Comparison of ENCODE assay signal across 1 cellular context in genomic region chr7:80183900-80184685, GRCh38.
TF ChIP-seq lines count a peak whose summit lies in the region.

No MANE protein-coding gene starts in this region.

TF ChIP-seq in HCT116, 20 proteins besides CTCF, POLR2A, EP300 and RAD21 (continued from another document):
- TF ChIP-seq ZBTB33 (IDR thresholded peaks at IDR 0.05; ENCODE audit: extremely low read depth, insufficient replicate concordance, low read length): no peak
- no peak for TF ChIP-seq ZFX (IDR thresholded peaks at IDR 0.05)
- TF ChIP-seq EZH2 (IDR thresholded peaks at IDR 0.05): no peak
- no peak for TF ChIP-seq REST (IDR thresholded peaks at IDR 0.05; ENCODE audit: low read depth)
- no peak for TF ChIP-seq JUND (IDR thresholded peaks at IDR 0.05)
- TF ChIP-seq ELF1 (IDR thresholded peaks at IDR 0.05; ENCODE audit: borderline replicate concordance, low read depth): no peak
- TF ChIP-seq CEBPB (IDR thresholded peaks at IDR 0.05; ENCODE audit: low read depth): no peak
- TF ChIP-seq TCF7L2 (IDR thresholded peaks at IDR 0.05; ENCODE audit: borderline replicate concordance, extremely low read depth, insufficient read depth, insufficient read length): no peak
- no peak for TF ChIP-seq POLR2AphosphoS5 (IDR thresholded peaks at IDR 0.05; ENCODE audit: low read depth, low read length)
- no peak for TF ChIP-seq ZNF274 (IDR thresholded peaks at IDR 0.05; ENCODE audit: low read depth, low read length)
- no peak for TF ChIP-seq ATF3 (IDR thresholded peaks at IDR 0.05)
- no peak for TF ChIP-seq EZH2phosphoT487 (IDR thresholded peaks at IDR 0.05; ENCODE audit: borderline replicate concordance)
- no peak for TF ChIP-seq SRF (IDR thresholded peaks at IDR 0.05; ENCODE audit: low read depth)
- no peak for TF ChIP-seq SIN3A (IDR thresholded peaks at IDR 0.05; ENCODE audit: low read depth)
